Comparison of ENCODE assay signal across 9 cellular contexts in the genomic region with DNA sequence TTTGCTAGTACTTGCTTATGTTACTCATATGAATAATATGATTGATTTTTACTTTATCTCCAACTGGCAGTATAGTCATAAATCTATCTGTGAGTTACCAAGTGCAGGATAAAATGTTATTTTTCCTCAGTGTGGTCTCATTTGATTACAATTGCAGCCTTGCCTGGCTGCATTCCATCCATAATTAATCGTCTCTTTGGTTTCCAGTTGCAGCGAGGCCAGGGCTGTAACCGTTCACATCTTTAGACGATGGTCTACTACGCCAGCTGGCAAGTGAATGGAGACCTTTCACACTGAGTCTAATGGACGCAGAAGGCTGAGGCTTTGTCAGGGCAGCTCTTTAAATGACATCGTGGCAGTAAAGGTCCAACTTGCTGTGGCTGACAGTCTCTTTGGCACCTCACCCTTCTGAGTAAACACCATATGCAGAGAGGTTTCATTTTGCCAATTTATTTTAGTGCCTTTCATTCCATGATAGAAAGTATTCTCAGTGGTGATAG.
DNase-seq lines count a peak whose midpoint lies in the region; ATAC-seq and TF ChIP-seq lines count a peak whose summit lies in the region.
"Had no signal": no experiment of that assay in that cellular context is flagged by ENCODE, and none has a peak within 500 bp of the region (broad histone marks: within the 10 kb centered on the region; RNA-seq: fewer than 3 reads in every experiment).

No MANE protein-coding gene starts in this region.

- intact Hi-C loops in heart right ventricle (cut with DNase I): loop anchor here in 1 of 10 donors (10.0 kb wide), 1 partner anchor 87 kb away; a partner anchor contains a TSS

- H3K4me1 ChIP-seq in HUES64 (ENCODE audit: insufficient read depth, low read length) (peaks cover 40% of the 10 kb centered on the region), Peyer's patch (peaks cover 0 to 9% (median 0%) of the 10 kb centered on the region in 4 donors), heart right ventricle (peaks cover 0 to 28% (median 22%) of the 10 kb centered on the region in 9 donors)

- no peak overlapping the region for H3K9ac ChIP-seq in HUES64 (ENCODE audit: low read depth, low read length)

- peak overlapping the region; percentile 40; the same call in 1 of the 2 replicates for H3K27ac ChIP-seq in HUES64 (ENCODE audit: low read depth, low read length)
- H3K27ac ChIP-seq in Peyer's patch: peak overlapping the region in 2 of 4 donors; percentile 31 to 70
- peak overlapping the region in 9 of 10 donors; percentile 2 to 76 (median 47) for H3K27ac ChIP-seq in heart right ventricle
- H3K27ac ChIP-seq: cardiac muscle cell had no signal

- TF ChIP-seq POLR2A in Peyer's patch (IDR thresholded peaks at IDR 0.05): no peak

- ATAC-seq in heart right ventricle: peak; percentile 77 to 94 (median 88)
- ATAC-seq in HG03521 (IDR thresholded peaks at IDR 0.05; ENCODE audit: unreplicated experiment): no peak

- DNase-seq in Peyer's patch (peak in 2 of 3 donors; percentile 50 to 60), heart right ventricle (peak; percentile 12 to 44), skeletal muscle cell (ENCODE audit: low read depth) (no peak), 8988T (no peak)
- DNase-seq in activated CD8-positive, alpha-beta memory T cell treated with anti-CD3 and anti-CD28 coated beads, Interleukin-2, amount 50 U/mL, for 4 hours: no peak
- DNase-seq in NK-92 treated with Interleukin-12 subunit alpha and Interleukin-12 subunit beta, amount 100 ng/mL, for 24 hours (lab: John Stamatoyannopoulos, UW): no peak

- no peaks in the 10 kb centered on the region for H3K27me3 ChIP-seq in HUES64 (ENCODE audit: insufficient read depth, low read length)
- H3K27me3 ChIP-seq in Peyer's patch: no peaks in the 10 kb centered on the region
- H3K27me3 ChIP-seq in heart right ventricle: no peaks in the 10 kb centered on the region
- H3K27me3 ChIP-seq: cardiac muscle cell had no signal

- WGBS in HUES64: 85% methylated on average over 7 of the region's 7 CpGs
- 3 to 6% methylated on average over 7 of the region's 7 CpGs for WGBS in heart right ventricle, 2 donors

- no peak overlapping the region for H3K4me3 ChIP-seq in HUES64 (ENCODE audit: low read length)
- H3K4me3 ChIP-seq in Peyer's patch: peak overlapping the region in 1 of 4 donors; percentile 16
- H3K4me3 ChIP-seq in heart right ventricle: peak overlapping the region in 5 of 10 donors; percentile 7 to 27 (median 14)
- H3K4me3 ChIP-seq in skeletal muscle cell (ENCODE audit: low read depth, low read length): peak overlapping the region; percentile 14
- H3K4me3 ChIP-seq: cardiac muscle cell had no signal

- no peak for TF ChIP-seq CTCF in Peyer's patch (IDR thresholded peaks at IDR 0.05)
- TF ChIP-seq CTCF in heart right ventricle (IDR thresholded peaks at IDR 0.05): no peak

- no peaks in the 10 kb centered on the region for H3K36me3 ChIP-seq in HUES64 (ENCODE audit: insufficient read depth, low read length)
- H3K36me3 ChIP-seq in Peyer's patch: no peaks in the 10 kb centered on the region
- H3K36me3 ChIP-seq in heart right ventricle: no peaks in the 10 kb centered on the region
- H3K36me3 ChIP-seq: cardiac muscle cell had no signal

- H3K9me3 ChIP-seq in HUES64 (ENCODE audit: insufficient read depth, low read depth, low read length): 0 out of 2 replicates have a peak, but pooled peaks cover 5% of the 10 kb centered on the region
- no peaks in the 10 kb centered on the region for H3K9me3 ChIP-seq in Peyer's patch
- H3K9me3 ChIP-seq in heart right ventricle: peaks cover 0 to 19% (median 5%) of the 10 kb centered on the region in 11 donors

Comparison
In these comparisons a context has a peak if more than half of its experiments do, and no peak if none do; other contexts are left out.
1. DNase-seq: peak in Peyer's patch (2 of 3) and heart right ventricle (2 of 2); none in skeletal muscle cell (single experiment), activated CD8-positive, alpha-beta memory T cell treated with anti-CD3 and anti-CD28 coated beads, Interleukin-2, amount 50 U/mL, for 4 hours (single experiment), NK-92 treated with Interleukin-12 subunit alpha and Interleukin-12 subunit beta, amount 100 ng/mL, for 24 hours (single experiment) and 8988T (single experiment).